ENCODE assay signal across 8 cellular contexts in the genomic region with DNA sequence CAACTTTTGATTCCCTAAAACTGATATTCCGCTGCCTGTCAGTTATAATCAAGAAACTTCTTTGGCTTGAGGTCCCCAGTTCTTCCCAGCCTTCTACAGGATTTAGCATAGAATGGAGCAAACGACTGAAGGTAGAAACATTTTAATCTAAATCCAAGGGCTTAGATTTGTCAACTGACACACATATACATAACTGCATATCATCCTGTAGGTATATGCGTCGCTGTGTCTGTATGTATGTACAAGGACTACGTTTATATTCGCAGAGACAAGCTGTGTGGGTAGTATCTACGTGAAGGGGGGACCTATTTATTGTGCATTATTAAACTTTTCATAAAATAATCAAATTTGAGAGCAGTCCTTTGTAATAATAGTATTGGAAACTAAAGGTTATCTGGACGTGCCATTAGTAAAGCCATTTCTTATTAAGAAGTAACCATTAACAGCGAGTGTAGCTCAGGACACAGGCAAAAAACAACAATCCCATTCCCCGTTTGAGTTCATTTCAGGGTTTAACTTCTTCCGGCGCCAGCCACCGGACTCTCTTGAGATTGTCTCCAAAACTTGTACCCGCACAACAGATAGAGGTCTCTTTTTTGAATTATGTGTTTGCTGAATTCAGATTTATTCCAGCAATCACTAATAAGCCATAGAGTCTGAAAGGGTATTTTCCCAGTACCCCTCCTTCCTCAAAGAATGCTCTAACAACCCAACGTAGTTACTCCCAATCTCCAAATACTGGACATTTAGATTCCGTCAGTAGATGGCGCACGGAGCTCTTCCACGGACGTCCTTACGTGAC. TPM values are rescaled to one million over a fixed set of nuclear protein-coding genes. Genes with fewer than 3 reads are reported as not detected.
DNase-seq lines count a peak whose midpoint lies in the region; ATAC-seq and TF ChIP-seq lines count a peak whose summit lies in the region.

No MANE protein-coding gene starts in this region.

- H3K9ac ChIP-seq in colonic mucosa (ENCODE audit: low read depth in 2 of 2, low read length in 2 of 2), result peak overlapping the region; percentile 38 to 84

- H3K36me3 ChIP-seq in colonic mucosa, result no peaks in the 10 kb centered on the region

- TF ChIP-seq CTCF in colonic mucosa (IDR thresholded peaks at IDR 0.05), result peak; percentile 53

- peaks cover 5% of the 10 kb centered on the region for H3K4me1 ChIP-seq in colonic mucosa

- DNase-seq in DMS153 (lab: John Stamatoyannopoulos, UW), result peak; percentile 54
- peak; percentile 70 for DNase-seq in MV-4-11 (lab: John Stamatoyannopoulos, UW)
- peak; percentile 69 for DNase-seq in SW480 (ENCODE audit: low spot score)
- DNase-seq in colonic mucosa, result peak; percentile 75
- peak; percentile 87 for DNase-seq in left kidney (ENCODE audit: low read depth, low spot score)
- DNase-seq in stimulated activated CD4-positive, alpha-beta T cell treated with anti-CD3 and anti-CD28 coated beads, Interleukin-2, amount 100 ng/mL, for 48 hours, result peak; percentile 31 to 42

- intact Hi-C loops in colonic mucosa (cut with DNase I), result loop anchor here (5.0 to 10.0 kb wide), 4 partner anchors 58 to 318 kb away; a partner anchor contains a TSS

- peak; percentile 21 for ATAC-seq in GM21576 (IDR thresholded peaks at IDR 0.05; ENCODE audit: unreplicated experiment)
- ATAC-seq in GM19351 (IDR thresholded peaks at IDR 0.05; ENCODE audit: unreplicated experiment), result no peak

- H3K27ac ChIP-seq in colonic mucosa, result peak overlapping the region; percentile 93

- no peaks in the 10 kb centered on the region for H3K9me3 ChIP-seq in colonic mucosa

- peak overlapping the region; percentile 76 for H3K4me3 ChIP-seq in colonic mucosa

- H3K27me3 ChIP-seq in colonic mucosa, result no peaks in the 10 kb centered on the region

RNA-seq across cellular contexts. Expression of a gene that starts 2.1 kb away (rescaled TPM):
- total RNA-seq in colonic mucosa, result 10 to 100 TPM; 44.6 to 65.2 TPM

RNA-seq across cellular contexts. Expression of a gene that starts 59.7 kb away (rescaled TPM):
- 10 to 100 TPM; 26.8 to 44.3 TPM for total RNA-seq in colonic mucosa

Comparison
In these comparisons a context has a peak if more than half of its experiments do, and no peak if none do; other contexts are left out.
1. DNase-seq: peak in every context shown above with its lines; median percentile 87 in left kidney; 75 in colonic mucosa; 70 in MV-4-11; 69 in SW480; 54 in DMS153; 36 in stimulated activated CD4-positive, alpha-beta T cell treated with anti-CD3 and anti-CD28 coated beads, Interleukin-2, amount 100 ng/mL, for 48 hours.